1 cellular context compared by ENCODE assay signal in the genomic region with DNA sequence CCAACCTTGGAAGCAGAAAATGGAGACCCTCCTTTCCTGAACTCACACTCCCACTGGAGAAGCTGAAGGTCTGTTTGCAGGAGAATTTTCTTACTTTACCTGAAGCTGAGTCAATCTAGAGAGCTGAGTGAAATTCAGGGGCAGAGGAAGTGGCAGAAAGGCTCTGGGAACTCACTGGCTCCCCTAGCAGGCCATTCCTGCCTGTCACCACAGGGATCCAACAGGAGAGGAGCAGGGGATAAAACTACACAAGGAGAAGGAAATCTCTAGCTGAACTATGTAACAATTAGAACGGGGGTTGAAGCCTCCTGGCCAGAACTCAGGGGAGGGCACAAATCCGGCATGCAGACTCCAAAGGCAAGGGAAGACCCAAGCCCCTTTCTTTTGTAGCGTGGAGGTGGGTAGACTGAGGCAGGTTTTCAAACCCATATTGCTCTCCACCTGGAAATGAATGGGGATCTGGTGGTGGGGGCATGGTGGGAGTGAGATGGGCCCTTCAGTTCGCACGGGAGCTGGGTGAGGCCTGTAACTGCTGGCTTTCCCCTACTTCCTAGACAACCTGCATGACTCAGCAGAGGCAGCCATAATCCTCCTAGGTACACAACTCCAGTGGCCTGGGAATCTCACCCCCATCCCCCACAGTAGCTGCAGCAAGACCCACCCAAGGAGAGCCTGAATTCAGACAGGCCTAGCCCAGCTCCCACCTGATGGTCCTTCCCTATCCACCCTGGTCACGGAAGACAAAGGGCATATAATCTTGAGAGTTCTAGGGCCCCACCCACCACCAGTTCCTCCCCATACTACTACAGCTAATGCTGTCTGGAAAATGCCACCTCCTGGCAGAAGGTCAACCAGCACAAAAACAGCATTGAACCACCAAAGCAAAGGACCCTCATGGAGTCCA.
A peak's percentile ranks its signal among the peaks of the same experiment; 100 is the strongest.
TF ChIP-seq lines count a peak whose summit lies in the region.

No MANE protein-coding gene starts in this region.

TF ChIP-seq in K562, 482 proteins besides CTCF, POLR2A, EP300 and RAD21 (continued from another document):
- TF ChIP-seq, protein P1, sequence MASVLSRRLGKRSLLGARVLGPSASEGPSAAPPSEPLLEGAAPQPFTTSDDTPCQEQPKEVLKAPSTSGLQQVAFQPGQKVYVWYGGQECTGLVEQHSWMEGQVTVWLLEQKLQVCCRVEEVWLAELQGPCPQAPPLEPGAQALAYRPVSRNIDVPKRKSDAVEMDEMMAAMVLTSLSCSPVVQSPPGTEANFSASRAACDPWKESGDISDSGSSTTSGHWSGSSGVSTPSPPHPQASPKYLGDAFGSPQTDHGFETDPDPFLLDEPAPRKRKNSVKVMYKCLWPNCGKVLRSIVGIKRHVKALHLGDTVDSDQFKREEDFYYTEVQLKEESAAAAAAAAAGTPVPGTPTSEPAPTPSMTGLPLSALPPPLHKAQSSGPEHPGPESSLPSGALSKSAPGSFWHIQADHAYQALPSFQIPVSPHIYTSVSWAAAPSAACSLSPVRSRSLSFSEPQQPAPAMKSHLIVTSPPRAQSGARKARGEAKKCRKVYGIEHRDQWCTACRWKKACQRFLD (CRISPR knock-in tag; IDR thresholded peaks at IDR 0.05): peak; percentile 47; the same call in 1 of the 2 replicates
- TF ChIP-seq, protein P2, sequence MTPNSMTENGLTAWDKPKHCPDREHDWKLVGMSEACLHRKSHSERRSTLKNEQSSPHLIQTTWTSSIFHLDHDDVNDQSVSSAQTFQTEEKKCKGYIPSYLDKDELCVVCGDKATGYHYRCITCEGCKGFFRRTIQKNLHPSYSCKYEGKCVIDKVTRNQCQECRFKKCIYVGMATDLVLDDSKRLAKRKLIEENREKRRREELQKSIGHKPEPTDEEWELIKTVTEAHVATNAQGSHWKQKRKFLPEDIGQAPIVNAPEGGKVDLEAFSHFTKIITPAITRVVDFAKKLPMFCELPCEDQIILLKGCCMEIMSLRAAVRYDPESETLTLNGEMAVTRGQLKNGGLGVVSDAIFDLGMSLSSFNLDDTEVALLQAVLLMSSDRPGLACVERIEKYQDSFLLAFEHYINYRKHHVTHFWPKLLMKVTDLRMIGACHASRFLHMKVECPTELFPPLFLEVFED (CRISPR knock-in tag; conservative IDR thresholded peaks at IDR 0.05): 0 out of 2 replicates have a peak, but pooled peaks have one; percentile 31
- TF ChIP-seq C11orf30 (IDR thresholded peaks at IDR 0.05; ENCODE audit: low read depth) (peak; percentile 71), GTF2A2 (tag; IDR thresholded peaks at IDR 0.05) (0 out of 2 replicates have a peak, but pooled peaks have one; percentile 36), RNF2 (IDR thresholded peaks at IDR 0.05) (no peak), YY1 (IDR thresholded peaks at IDR 0.05; ENCODE audit: borderline replicate concordance in 1 of 3, control insufficient read depth in 1 of 3, extremely low read depth in 1 of 3, insufficient read depth in 3 of 3, insufficient read length in 1 of 3, insufficient replicate concordance in 2 of 3, low read depth in 1 of 3, low read length in 2 of 3) (peak in 1 of 3 experiments; percentile 51), NFE2L1 (tag; IDR thresholded peaks at IDR 0.05; ENCODE audit: borderline replicate concordance, low read depth) (peak; percentile 28; the same call in 1 of the 2 replicates), ZNF175 (CRISPR knock-in tag; IDR thresholded peaks at IDR 0.05; ENCODE audit: low read depth) (peak; percentile 63; the same call in 1 of the 2 replicates), DMBX1 (CRISPR knock-in tag; IDR thresholded peaks at IDR 0.05; ENCODE audit: borderline replicate concordance) (peak; percentile 38; the same call in 1 of the 2 replicates), NFE2 (IDR thresholded peaks at IDR 0.05; ENCODE audit: low read depth) (peak; percentile 79), MAFG (tag; conservative IDR thresholded peaks at IDR 0.05) (peak; percentile 54), ZNF584 (CRISPR knock-in tag; IDR thresholded peaks at IDR 0.05; ENCODE audit: low read depth) (0 out of 2 replicates have a peak, but pooled peaks have one; percentile 47), SPI1 (IDR thresholded peaks at IDR 0.05; ENCODE audit: borderline replicate concordance, low read depth, low read length) (peak; percentile 42; the same call in 1 of the 2 replicates), SMAD2 (IDR thresholded peaks at IDR 0.05; ENCODE audit: low read depth, low read length) (no peak), ZNF316 (IDR thresholded peaks at IDR 0.05) (peak; percentile 49), MAZ (CRISPR knock-in tag; conservative IDR thresholded peaks at IDR 0.05 in 1 of 2, IDR thresholded peaks at IDR 0.05 in 1 of 2) (no peak)
- TF ChIP-seq, protein P3, sequence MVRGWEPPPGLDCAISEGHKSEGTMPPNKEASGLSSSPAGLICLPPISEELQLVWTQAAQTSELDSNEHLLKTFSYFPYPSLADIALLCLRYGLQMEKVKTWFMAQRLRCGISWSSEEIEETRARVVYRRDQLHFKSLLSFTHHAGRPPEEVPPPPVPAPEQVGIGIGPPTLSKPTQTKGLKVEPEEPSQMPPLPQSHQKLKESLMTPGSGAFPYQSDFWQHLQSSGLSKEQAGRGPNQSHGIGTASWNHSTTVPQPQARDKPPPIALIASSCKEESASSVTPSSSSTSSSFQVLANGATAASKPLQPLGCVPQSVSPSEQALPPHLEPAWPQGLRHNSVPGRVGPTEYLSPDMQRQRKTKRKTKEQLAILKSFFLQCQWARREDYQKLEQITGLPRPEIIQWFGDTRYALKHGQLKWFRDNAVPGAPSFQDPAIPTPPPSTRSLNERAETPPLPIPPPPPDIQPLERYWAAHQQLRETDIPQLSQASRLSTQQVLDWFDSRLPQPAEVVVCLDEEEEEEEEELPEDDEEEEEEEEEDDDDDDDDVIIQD (CRISPR knock-in tag; IDR thresholded peaks at IDR 0.05): no peak
- TF ChIP-seq, protein P4, sequence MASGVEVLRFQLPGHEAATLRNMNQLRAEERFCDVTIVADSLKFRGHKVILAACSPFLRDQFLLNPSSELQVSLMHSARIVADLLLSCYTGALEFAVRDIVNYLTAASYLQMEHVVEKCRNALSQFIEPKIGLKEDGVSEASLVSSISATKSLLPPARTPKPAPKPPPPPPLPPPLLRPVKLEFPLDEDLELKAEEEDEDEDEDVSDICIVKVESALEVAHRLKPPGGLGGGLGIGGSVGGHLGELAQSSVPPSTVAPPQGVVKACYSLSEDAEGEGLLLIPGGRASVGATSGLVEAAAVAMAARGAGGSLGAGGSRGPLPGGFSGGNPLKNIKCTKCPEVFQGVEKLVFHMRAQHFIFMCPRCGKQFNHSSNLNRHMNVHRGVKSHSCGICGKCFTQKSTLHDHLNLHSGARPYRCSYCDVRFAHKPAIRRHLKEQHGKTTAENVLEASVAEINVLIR (CRISPR knock-in tag; IDR thresholded peaks at IDR 0.05): no peak
